Comparison of ENCODE assay signal across 8 cellular contexts in the genomic region with DNA sequence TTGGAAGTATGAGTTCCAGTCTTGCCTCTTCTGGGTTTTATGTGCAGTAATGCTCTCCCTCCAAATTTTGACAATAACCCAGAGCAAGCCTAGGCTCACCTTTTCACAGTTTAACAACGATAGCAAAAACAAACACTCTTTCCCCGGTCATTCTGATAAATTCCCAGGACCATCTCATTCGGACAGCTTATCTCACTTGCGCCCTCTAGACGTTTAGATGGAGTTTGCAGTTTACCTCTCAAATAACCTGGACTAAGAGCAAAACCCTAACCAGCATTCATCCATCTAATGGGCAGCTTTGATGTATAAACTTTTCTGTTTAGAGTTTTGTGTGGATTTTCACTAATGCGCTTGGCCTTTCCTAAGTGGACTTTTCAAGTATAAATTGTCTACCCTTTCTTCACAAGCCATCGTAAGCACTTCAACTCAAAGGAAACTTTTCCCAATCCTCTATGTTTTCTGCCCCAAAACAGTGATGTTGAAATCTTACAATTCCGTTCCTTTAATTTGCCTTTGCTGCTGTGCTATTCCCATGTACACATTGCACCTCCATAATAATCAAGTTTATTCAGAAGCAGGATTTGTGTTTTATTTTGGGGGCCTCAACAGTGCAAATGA.
DNase-seq lines count a peak whose midpoint lies in the region; ATAC-seq, FAIRE-seq and TF ChIP-seq lines count a peak whose summit lies in the region.

No MANE protein-coding gene starts in this region.

- no peak overlapping the region for H3K4me3 Mint-ChIP-seq in natural killer cell treated with Interleukin-12 subunit alpha and Interleukin-12 subunit beta and Interleukin-15 and Interleukin-18, amount 100 ng/mL, for 72 hours

- no peaks in the 10 kb centered on the region; the same call in 1 of the 2 replicates for H3K9me3 ChIP-seq in Panc1 (ENCODE audit: control insufficient read depth, insufficient read depth, low read depth, low read length)

- no peaks in the 10 kb centered on the region for H3K27me3 Mint-ChIP-seq in natural killer cell treated with Interleukin-12 subunit alpha and Interleukin-12 subunit beta and Interleukin-15 and Interleukin-18, amount 100 ng/mL, for 72 hours

- H3K4me1 Mint-ChIP-seq in natural killer cell treated with Interleukin-12 subunit alpha and Interleukin-12 subunit beta and Interleukin-15 and Interleukin-18, amount 100 ng/mL, for 72 hours (ENCODE audit: low read depth in 2 of 2): no peaks in the 10 kb centered on the region

- no peak overlapping the region for H3K27ac ChIP-seq in C4-2B
- no peak overlapping the region for H3K27ac ChIP-seq in Panc1 (ENCODE audit: low read length)

- CTCF ChIA-PET in Panc1 (lab: Charles Lee): interaction anchor here (0.5 kb wide), 1 partner anchor 21 kb away, joined by 5 read pairs; no protein-coding TSS in a partner anchor

- H3K27me3 ChIP-seq in Panc1 (ENCODE audit: control insufficient read depth, insufficient read depth, low read length): no peaks in the 10 kb centered on the region

- BruUV-seq in Panc1 (replicated peaks; lab: Mats Ljungman, UMichigan): no TSS peak

- FAIRE-seq in H54 (lab: Jason Lieb, UNC): peak; percentile 99
- no peak for FAIRE-seq in frontal cortex (lab: Jason Lieb, UNC)

- peaks cover 14% of the 10 kb centered on the region for H3K36me3 Mint-ChIP-seq in natural killer cell treated with Interleukin-12 subunit alpha and Interleukin-12 subunit beta and Interleukin-15 and Interleukin-18, amount 100 ng/mL, for 72 hours

- no peaks in the 10 kb centered on the region for H3K4me1 ChIP-seq in Panc1 (ENCODE audit: control insufficient read depth, insufficient read depth, low read length)

- H3K9me3 Mint-ChIP-seq in natural killer cell treated with Interleukin-12 subunit alpha and Interleukin-12 subunit beta and Interleukin-15 and Interleukin-18, amount 100 ng/mL, for 72 hours: no peaks in the 10 kb centered on the region

- in situ Hi-C loops in Panc1 (cut with HindIII; ENCODE audit: low pct_unique_long_range_greater_than_20kb, low sequenced_read_pairs): no loop called here

- ATAC-seq in Panc1: no peak
- ATAC-seq in HG02973 (IDR thresholded peaks at IDR 0.05; ENCODE audit: unreplicated experiment): no peak
- no peak for ATAC-seq in natural killer cell treated with Interleukin-12 subunit alpha and Interleukin-12 subunit beta and Interleukin-15 and Interleukin-18, amount 100 ng/mL, for 72 hours

- no peak overlapping the region for H3K27ac Mint-ChIP-seq in natural killer cell treated with Interleukin-12 subunit alpha and Interleukin-12 subunit beta and Interleukin-15 and Interleukin-18, amount 100 ng/mL, for 72 hours

- H3K4me3 ChIP-seq in Panc1 (ENCODE audit: low read depth in 2 of 2, low read length in 2 of 2): no peak overlapping the region

- intact Hi-C loops in Panc1 (cut with micrococcal nuclease; ENCODE audit: unreplicated experiment): no loop called here

- no peaks in the 10 kb centered on the region for H3K36me3 ChIP-seq in Panc1 (ENCODE audit: control insufficient read depth, insufficient read depth, low read length)

- DNase-seq in H54 (ENCODE audit: insufficient read length, low spot score): peak; percentile 3
- DNase-seq in Panc1 (ENCODE audit: low read depth, low spot score): peak; percentile 25
- DNase-seq in glomerular endothelial cell (ENCODE audit: extremely low read depth, low read depth, low spot score): peak; percentile 10
- DNase-seq in natural killer cell treated with Interleukin-12 subunit alpha and Interleukin-12 subunit beta and Interleukin-15 and Interleukin-18, amount 100 ng/mL, for 72 hours (ENCODE audit: low spot score): no peak
- DNase-seq in frontal cortex (ENCODE audit: low spot score in 2 of 2): no peak
- no peak for DNase-seq in 8988T

- peak; percentile 88 for TF ChIP-seq CTCF in C4-2B (conservative IDR thresholded peaks at IDR 0.05)
- peak; percentile 78 for TF ChIP-seq CTCF in Panc1 (IDR thresholded peaks at IDR 0.05)

- no peak for TF ChIP-seq POLR2A in H54 (IDR thresholded peaks at IDR 0.05; ENCODE audit: low read depth, low read length)

- POLR2A ChIA-PET in Panc1 (lab: Charles Lee): no interaction called here

Comparison
In these comparisons a context has a peak if more than half of its experiments do, and no peak if none do; other contexts are left out.
1. DNase-seq: peak in H54 (single experiment), Panc1 (single experiment) and glomerular endothelial cell (single experiment); none in natural killer cell treated with Interleukin-12 subunit alpha and Interleukin-12 subunit beta and Interleukin-15 and Interleukin-18, amount 100 ng/mL, for 72 hours (single experiment), frontal cortex (0 of 2) and 8988T (single experiment).